18 cellular contexts compared by ENCODE assay signal in genomic region chr14:89454971-89455370, GRCh38.
"Had no signal": no experiment of that assay in that cellular context is flagged by ENCODE, and none has a peak within 500 bp of the region (broad histone marks: within the 10 kb centered on the region; RNA-seq: fewer than 3 reads in every experiment).

No MANE protein-coding gene starts in this region.

- H3K9me3 Mint-ChIP-seq: activated B cell treated with CpG ODN at 0.5 μM for 24 hours; activated CD4-positive, alpha-beta memory T cell treated with anti-CD3 and anti-CD28 coated beads, Interleukin-2, amount 10 ng/mL, durations not matched to agents 7 days and 5 days; activated naive CD8-positive, alpha-beta T cell treated with anti-CD3 and anti-CD28 coated beads for 36 hours; brain; nephron progenitor cell; stimulated activated naive CD8-positive, alpha-beta T cell treated with anti-CD3 and anti-CD28 coated beads, Interleukin-15, Interleukin-2, amounts not matched to agents 100 ng/mL and 50 ng/mL, for 24 hours; T-cell had no signal

- ATAC-seq: activated CD8-positive, alpha-beta memory T cell treated with anti-CD3 and anti-CD28 coated beads, Interleukin-2, amount 10 ng/mL, durations not matched to agents 7 days and 5 days; esophagus mucosa; gastroesophageal sphincter; lower lobe of right lung; T-cell had no signal

- H3K27me3 ChIP-seq: colonic mucosa, gastroesophageal sphincter, heart right ventricle, tibial nerve had no signal

- H3K4me3 Mint-ChIP-seq: activated B cell treated with CpG ODN at 0.5 μM for 24 hours; activated CD4-positive, alpha-beta memory T cell treated with anti-CD3 and anti-CD28 coated beads, Interleukin-2, amount 10 ng/mL, durations not matched to agents 7 days and 5 days; activated CD8-positive, alpha-beta memory T cell treated with anti-CD3 and anti-CD28 coated beads, Interleukin-2, amount 10 ng/mL, durations not matched to agents 7 days and 5 days; activated naive CD8-positive, alpha-beta T cell treated with anti-CD3 and anti-CD28 coated beads for 36 hours; brain; nephron progenitor cell; stimulated activated naive CD8-positive, alpha-beta T cell treated with anti-CD3 and anti-CD28 coated beads, Interleukin-15, Interleukin-2, amounts not matched to agents 100 ng/mL and 50 ng/mL, for 24 hours; T-cell had no signal

- H3K9me3 ChIP-seq: colonic mucosa, gastroesophageal sphincter, heart right ventricle, lower lobe of right lung, tibial nerve had no signal

- H3K36me3 ChIP-seq: colonic mucosa, gastroesophageal sphincter, heart right ventricle, lower lobe of right lung had no signal

- H3K27ac Mint-ChIP-seq: activated B cell treated with CpG ODN at 0.5 μM for 24 hours; activated CD4-positive, alpha-beta memory T cell treated with anti-CD3 and anti-CD28 coated beads, Interleukin-2, amount 10 ng/mL, durations not matched to agents 7 days and 5 days; activated CD8-positive, alpha-beta memory T cell treated with anti-CD3 and anti-CD28 coated beads, Interleukin-2, amount 10 ng/mL, durations not matched to agents 7 days and 5 days; activated naive CD8-positive, alpha-beta T cell treated with anti-CD3 and anti-CD28 coated beads for 36 hours; nephron progenitor cell; stimulated activated naive CD8-positive, alpha-beta T cell treated with anti-CD3 and anti-CD28 coated beads, Interleukin-15, Interleukin-2, amounts not matched to agents 100 ng/mL and 50 ng/mL, for 24 hours; T-cell had no signal

- H3K27ac ChIP-seq: colonic mucosa, gastroesophageal sphincter, heart right ventricle, lower lobe of right lung, tibial nerve had no signal

- H3K4me3 ChIP-seq: colonic mucosa, gastroesophageal sphincter, heart right ventricle, lower lobe of right lung, tibial nerve had no signal

- H3K4me1 ChIP-seq: colonic mucosa, gastroesophageal sphincter, tibial nerve had no signal

- DNase-seq: activated B cell treated with CpG ODN at 0.5 μM for 24 hours; activated CD4-positive, alpha-beta memory T cell treated with anti-CD3 and anti-CD28 coated beads, Interleukin-2, amount 10 ng/mL, durations not matched to agents 7 days and 5 days; activated CD4-positive, alpha-beta T cell treated with anti-CD3 and anti-CD28 coated beads for 48 hours; activated CD8-positive, alpha-beta memory T cell treated with anti-CD3 and anti-CD28 coated beads, Interleukin-2, amount 10 ng/mL, durations not matched to agents 7 days and 5 days; activated naive CD8-positive, alpha-beta T cell treated with anti-CD3 and anti-CD28 coated beads for 36 hours; central memory CD4-positive, alpha-beta T cell; lower lobe of right lung; nephron progenitor cell; occipital lobe; stimulated activated CD4-positive, alpha-beta T cell treated with anti-CD3 and anti-CD28 coated beads, Interleukin-2, amount 100 ng/mL, for 24 hours; T-cell had no signal

- H3K27me3 Mint-ChIP-seq: activated B cell treated with CpG ODN at 0.5 μM for 24 hours; activated CD4-positive, alpha-beta memory T cell treated with anti-CD3 and anti-CD28 coated beads, Interleukin-2, amount 10 ng/mL, durations not matched to agents 7 days and 5 days; activated CD8-positive, alpha-beta memory T cell treated with anti-CD3 and anti-CD28 coated beads, Interleukin-2, amount 10 ng/mL, durations not matched to agents 7 days and 5 days; activated naive CD8-positive, alpha-beta T cell treated with anti-CD3 and anti-CD28 coated beads for 36 hours; stimulated activated naive CD8-positive, alpha-beta T cell treated with anti-CD3 and anti-CD28 coated beads, Interleukin-15, Interleukin-2, amounts not matched to agents 100 ng/mL and 50 ng/mL, for 24 hours; T-cell had no signal
